ENCODE assay signal across 20 cellular contexts in the genomic region with DNA sequence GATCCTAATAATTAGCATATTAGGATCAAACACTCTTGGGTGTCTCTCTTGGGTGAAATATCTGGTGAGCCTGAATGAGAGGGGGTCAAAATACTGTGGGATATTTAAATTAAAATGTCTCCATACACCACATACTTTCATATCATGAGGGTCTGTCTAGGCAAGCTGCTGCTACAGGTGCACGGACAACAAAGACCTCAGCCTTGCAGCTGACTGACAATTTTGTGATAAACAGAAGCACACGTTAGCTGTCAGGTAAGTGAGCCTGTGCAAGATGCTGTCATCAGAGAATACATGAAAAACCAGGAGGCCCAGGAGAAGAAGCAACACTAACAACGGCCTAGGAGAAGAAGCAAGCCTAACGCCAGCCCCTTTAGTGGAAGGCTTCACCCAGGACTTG.
"Had no signal": no experiment of that assay in that cellular context is flagged by ENCODE, and none has a peak within 500 bp of the region (broad histone marks: within the 10 kb centered on the region; RNA-seq: fewer than 3 reads in every experiment).

No MANE protein-coding gene starts in this region.

- H2AFZ ChIP-seq: hepatocyte had no signal

- DNase-seq: activated CD4-positive, alpha-beta memory T cell treated with anti-CD3 and anti-CD28 coated beads, Interleukin-2, amount 10 ng/mL, durations not matched to agents 7 days and 5 days; activated CD4-positive, alpha-beta T cell treated with anti-CD3 and anti-CD28 coated beads for 48 hours; activated CD4-positive, CD25-positive, alpha-beta regulatory T cell; activated CD8-positive, alpha-beta memory T cell treated with anti-CD3 and anti-CD28 coated beads, Interleukin-2, amount 10 ng/mL, durations not matched to agents 7 days and 5 days; activated naive CD4-positive, alpha-beta T cell treated with Interleukin-2 at 50 U/mL for 16 hours; activated naive CD8-positive, alpha-beta T cell treated with anti-CD3 and anti-CD28 coated beads, Interleukin-2, amount 10 ng/mL, durations not matched to agents 7 days and 5 days; amygdala; dermis blood vessel endothelial cell; effector memory CD8-positive, alpha-beta T cell; esophagus squamous epithelium; left cardiac atrium; natural killer cell; retina; stimulated activated CD4-positive, alpha-beta T cell treated with anti-CD3 and anti-CD28 coated beads, Interleukin-4, amount 100 ng/mL, for 4 hours; upper lobe of left lung had no signal

- H3K27me3 ChIP-seq: cardiac muscle cell, esophagus squamous epithelium, hepatocyte, neutrophil, upper lobe of left lung had no signal

- H3K79me2 ChIP-seq: hepatocyte had no signal

- H3K4me3 ChIP-seq: cardiac muscle cell, esophagus squamous epithelium, hepatocyte, thoracic aorta, upper lobe of left lung had no signal

- H3K36me3 ChIP-seq: cardiac muscle cell, esophagus squamous epithelium, neutrophil, spleen, thoracic aorta, upper lobe of left lung had no signal

- ATAC-seq: activated CD8-positive, alpha-beta memory T cell treated with anti-CD3 and anti-CD28 coated beads, Interleukin-2, amount 10 ng/mL, durations not matched to agents 7 days and 5 days; left cardiac atrium; natural killer cell had no signal

- H3K27ac ChIP-seq: cardiac muscle cell, esophagus squamous epithelium, hepatocyte, neutrophil, thoracic aorta, upper lobe of left lung had no signal

- H3K4me1 ChIP-seq: esophagus squamous epithelium, upper lobe of left lung had no signal

- H3K4me2 ChIP-seq: hepatocyte had no signal

- H3K9me3 ChIP-seq: esophagus squamous epithelium, neutrophil, spleen, thoracic aorta, upper lobe of left lung had no signal
